2 cellular contexts compared by ENCODE assay signal in the genomic region with DNA sequence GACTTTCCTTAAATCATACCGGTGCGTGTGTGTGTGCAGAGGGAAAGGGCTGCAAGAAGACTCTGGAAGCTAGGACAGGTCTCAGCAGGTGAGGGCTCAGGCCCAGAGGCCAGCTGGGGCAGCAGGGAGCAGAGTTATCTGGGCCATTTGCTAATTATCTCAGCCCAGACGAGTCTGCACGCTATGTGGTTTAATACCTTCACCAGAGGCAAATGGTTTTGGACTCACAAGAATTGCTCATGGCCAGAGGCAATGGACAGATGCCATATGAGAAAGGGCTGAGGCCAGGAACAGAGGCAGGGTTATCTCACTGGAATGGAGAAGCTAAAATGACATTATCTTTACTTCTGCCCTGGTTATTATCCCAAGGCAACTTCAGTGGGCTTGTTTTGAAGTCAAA.
A peak's percentile ranks its signal among the peaks of the same experiment; 100 is the strongest.
TF ChIP-seq lines count a peak whose summit lies in the region.

No MANE protein-coding gene starts in this region.

TF ChIP-seq in GM23338, 12 proteins besides CTCF, POLR2A, EP300 and RAD21 (continues in another document):
- TF ChIP-seq, protein P1, sequence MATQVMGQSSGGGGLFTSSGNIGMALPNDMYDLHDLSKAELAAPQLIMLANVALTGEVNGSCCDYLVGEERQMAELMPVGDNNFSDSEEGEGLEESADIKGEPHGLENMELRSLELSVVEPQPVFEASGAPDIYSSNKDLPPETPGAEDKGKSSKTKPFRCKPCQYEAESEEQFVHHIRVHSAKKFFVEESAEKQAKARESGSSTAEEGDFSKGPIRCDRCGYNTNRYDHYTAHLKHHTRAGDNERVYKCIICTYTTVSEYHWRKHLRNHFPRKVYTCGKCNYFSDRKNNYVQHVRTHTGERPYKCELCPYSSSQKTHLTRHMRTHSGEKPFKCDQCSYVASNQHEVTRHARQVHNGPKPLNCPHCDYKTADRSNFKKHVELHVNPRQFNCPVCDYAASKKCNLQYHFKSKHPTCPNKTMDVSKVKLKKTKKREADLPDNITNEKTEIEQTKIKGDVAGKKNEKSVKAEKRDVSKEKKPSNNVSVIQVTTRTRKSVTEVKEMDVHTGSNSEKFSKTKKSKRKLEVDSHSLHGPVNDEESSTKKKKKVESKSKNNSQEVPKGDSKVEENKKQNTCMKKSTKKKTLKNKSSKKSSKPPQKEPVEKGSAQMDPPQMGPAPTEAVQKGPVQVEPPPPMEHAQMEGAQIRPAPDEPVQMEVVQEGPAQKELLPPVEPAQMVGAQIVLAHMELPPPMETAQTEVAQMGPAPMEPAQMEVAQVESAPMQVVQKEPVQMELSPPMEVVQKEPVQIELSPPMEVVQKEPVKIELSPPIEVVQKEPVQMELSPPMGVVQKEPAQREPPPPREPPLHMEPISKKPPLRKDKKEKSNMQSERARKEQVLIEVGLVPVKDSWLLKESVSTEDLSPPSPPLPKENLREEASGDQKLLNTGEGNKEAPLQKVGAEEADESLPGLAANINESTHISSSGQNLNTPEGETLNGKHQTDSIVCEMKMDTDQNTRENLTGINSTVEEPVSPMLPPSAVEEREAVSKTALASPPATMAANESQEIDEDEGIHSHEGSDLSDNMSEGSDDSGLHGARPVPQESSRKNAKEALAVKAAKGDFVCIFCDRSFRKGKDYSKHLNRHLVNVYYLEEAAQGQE (IDR thresholded peaks at IDR 0.05; ENCODE audit: unreplicated experiment): no peak
- no peak for TF ChIP-seq EZH2 (IDR thresholded peaks at IDR 0.05; ENCODE audit: low read depth, unreplicated experiment)
- no peak for TF ChIP-seq NANOG (IDR thresholded peaks at IDR 0.05; ENCODE audit: borderline replicate concordance)
- no peak for TF ChIP-seq CREB1 (CRISPR knock-in tag; IDR thresholded peaks at IDR 0.05; ENCODE audit: low read depth)
- TF ChIP-seq STAT1 (IDR thresholded peaks at IDR 0.05; ENCODE audit: unreplicated experiment): no peak
- no peak for TF ChIP-seq ZNF114 (CRISPR knock-in tag; IDR thresholded peaks at IDR 0.05)
- TF ChIP-seq, protein P2, sequence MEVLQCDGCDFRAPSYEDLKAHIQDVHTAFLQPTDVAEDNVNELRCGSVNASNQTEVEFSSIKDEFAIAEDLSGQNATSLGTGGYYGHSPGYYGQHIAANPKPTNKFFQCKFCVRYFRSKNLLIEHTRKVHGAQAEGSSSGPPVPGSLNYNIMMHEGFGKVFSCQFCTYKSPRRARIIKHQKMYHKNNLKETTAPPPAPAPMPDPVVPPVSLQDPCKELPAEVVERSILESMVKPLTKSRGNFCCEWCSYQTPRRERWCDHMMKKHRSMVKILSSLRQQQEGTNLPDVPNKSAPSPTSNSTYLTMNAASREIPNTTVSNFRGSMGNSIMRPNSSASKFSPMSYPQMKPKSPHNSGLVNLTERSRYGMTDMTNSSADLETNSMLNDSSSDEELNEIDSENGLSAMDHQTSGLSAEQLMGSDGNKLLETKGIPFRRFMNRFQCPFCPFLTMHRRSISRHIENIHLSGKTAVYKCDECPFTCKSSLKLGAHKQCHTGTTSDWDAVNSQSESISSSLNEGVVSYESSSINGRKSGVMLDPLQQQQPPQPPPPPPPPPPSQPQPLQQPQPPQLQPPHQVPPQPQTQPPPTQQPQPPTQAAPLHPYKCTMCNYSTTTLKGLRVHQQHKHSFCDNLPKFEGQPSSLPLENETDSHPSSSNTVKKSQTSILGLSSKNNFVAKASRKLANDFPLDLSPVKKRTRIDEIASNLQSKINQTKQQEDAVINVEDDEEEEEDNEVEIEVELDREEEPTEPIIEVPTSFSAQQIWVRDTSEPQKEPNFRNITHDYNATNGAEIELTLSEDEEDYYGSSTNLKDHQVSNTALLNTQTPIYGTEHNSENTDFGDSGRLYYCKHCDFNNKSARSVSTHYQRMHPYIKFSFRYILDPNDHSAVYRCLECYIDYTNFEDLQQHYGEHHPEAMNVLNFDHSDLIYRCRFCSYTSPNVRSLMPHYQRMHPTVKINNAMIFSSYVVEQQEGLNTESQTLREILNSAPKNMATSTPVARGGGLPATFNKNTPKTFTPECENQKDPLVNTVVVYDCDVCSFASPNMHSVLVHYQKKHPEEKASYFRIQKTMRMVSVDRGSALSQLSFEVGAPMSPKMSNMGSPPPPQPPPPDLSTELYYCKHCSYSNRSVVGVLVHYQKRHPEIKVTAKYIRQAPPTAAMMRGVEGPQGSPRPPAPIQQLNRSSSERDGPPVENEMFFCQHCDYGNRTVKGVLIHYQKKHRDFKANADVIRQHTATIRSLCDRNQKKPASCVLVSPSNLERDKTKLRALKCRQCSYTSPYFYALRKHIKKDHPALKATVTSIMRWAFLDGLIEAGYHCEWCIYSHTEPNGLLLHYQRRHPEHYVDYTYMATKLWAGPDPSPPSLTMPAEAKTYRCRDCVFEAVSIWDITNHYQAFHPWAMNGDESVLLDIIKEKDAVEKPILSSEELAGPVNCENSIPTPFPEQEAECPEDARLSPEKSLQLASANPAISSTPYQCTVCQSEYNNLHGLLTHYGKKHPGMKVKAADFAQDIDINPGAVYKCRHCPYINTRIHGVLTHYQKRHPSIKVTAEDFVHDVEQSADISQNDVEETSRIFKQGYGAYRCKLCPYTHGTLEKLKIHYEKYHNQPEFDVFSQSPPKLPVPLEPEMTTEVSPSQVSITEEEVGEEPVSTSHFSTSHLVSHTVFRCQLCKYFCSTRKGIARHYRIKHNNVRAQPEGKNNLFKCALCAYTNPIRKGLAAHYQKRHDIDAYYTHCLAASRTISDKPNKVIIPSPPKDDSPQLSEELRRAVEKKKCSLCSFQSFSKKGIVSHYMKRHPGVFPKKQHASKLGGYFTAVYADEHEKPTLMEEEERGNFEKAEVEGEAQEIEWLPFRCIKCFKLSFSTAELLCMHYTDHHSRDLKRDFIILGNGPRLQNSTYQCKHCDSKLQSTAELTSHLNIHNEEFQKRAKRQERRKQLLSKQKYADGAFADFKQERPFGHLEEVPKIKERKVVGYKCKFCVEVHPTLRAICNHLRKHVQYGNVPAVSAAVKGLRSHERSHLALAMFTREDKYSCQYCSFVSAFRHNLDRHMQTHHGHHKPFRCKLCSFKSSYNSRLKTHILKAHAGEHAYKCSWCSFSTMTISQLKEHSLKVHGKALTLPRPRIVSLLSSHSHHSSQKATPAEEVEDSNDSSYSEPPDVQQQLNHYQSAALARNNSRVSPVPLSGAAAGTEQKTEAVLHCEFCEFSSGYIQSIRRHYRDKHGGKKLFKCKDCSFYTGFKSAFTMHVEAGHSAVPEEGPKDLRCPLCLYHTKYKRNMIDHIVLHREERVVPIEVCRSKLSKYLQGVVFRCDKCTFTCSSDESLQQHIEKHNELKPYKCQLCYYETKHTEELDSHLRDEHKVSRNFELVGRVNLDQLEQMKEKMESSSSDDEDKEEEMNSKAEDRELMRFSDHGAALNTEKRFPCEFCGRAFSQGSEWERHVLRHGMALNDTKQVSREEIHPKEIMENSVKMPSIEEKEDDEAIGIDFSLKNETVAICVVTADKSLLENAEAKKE (CRISPR knock-in tag; IDR thresholded peaks at IDR 0.05): no peak
- no peak for TF ChIP-seq JUNB (IDR thresholded peaks at IDR 0.05; ENCODE audit: unreplicated experiment)
- TF ChIP-seq POLR2AphosphoS5 (IDR thresholded peaks at IDR 0.05; ENCODE audit: low read depth): no peak
- TF ChIP-seq, protein P3, sequence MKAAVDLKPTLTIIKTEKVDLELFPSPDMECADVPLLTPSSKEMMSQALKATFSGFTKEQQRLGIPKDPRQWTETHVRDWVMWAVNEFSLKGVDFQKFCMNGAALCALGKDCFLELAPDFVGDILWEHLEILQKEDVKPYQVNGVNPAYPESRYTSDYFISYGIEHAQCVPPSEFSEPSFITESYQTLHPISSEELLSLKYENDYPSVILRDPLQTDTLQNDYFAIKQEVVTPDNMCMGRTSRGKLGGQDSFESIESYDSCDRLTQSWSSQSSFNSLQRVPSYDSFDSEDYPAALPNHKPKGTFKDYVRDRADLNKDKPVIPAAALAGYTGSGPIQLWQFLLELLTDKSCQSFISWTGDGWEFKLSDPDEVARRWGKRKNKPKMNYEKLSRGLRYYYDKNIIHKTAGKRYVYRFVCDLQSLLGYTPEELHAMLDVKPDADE (IDR thresholded peaks at IDR 0.05): no peak

TF ChIP-seq in SK-N-SH, 30 proteins besides CTCF, POLR2A, EP300 and RAD21 (continued from another document):
- TF ChIP-seq, protein P1 (IDR thresholded peaks at IDR 0.05; ENCODE audit: low read depth, low read length): no peak
- peak; percentile 21; the same call in 1 of the 2 replicates for TF ChIP-seq TCF12 (IDR thresholded peaks at IDR 0.05)
- TF ChIP-seq GATA2 (CRISPR knock-in tag; IDR thresholded peaks at IDR 0.05): peak; percentile 74
- TF ChIP-seq GABPA (IDR thresholded peaks at IDR 0.05; ENCODE audit: low read depth): no peak
